Comparison of ENCODE assay signal across 9 cellular contexts in the genomic region with DNA sequence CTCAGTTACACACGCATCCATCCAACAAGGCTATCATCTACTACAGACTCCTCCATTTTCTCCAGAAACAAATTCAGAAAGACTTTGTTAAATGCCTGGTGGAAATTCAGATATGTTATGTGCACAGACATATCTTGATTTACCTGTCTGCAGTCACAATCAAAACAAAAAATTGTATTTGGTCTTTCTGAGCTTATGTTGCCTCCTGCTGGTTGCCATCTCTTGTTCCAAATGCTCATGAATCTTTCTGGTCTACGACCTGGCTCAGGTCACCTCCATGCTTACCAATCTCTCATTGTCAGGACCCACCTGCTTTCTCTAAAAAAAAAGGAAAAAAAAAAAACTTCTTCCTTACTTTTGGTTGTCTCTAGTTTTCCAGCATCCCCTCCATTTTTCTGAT.
A peak's percentile ranks its signal among the peaks of the same experiment; 100 is the strongest.
DNase-seq lines count a peak whose midpoint lies in the region; ATAC-seq and TF ChIP-seq lines count a peak whose summit lies in the region.
"Had no signal": no experiment of that assay in that cellular context is flagged by ENCODE, and none has a peak within 500 bp of the region (broad histone marks: within the 10 kb centered on the region; RNA-seq: fewer than 3 reads in every experiment).

No MANE protein-coding gene starts in this region.

- no peaks in the 10 kb centered on the region for H3K27me3 Mint-ChIP-seq in neural crest cell (ENCODE audit: low read depth)

- TF ChIP-seq CTCF in GM10266 (IDR thresholded peaks at IDR 0.05; ENCODE audit: control insufficient read depth, insufficient read depth, low read depth, missing control alignments) = peak; percentile 58
- peak; percentile 62 for TF ChIP-seq CTCF in neural crest cell (conservative IDR thresholded peaks at IDR 0.05)

- no peaks in the 10 kb centered on the region for H3K36me3 Mint-ChIP-seq in neural crest cell (ENCODE audit: low read depth)
- H3K36me3 Mint-ChIP-seq: IgD-negative memory B cell had no signal

- H3K4me1 Mint-ChIP-seq in neural crest cell = peaks cover 12% of the 10 kb centered on the region
- H3K4me1 Mint-ChIP-seq: IgD-negative memory B cell had no signal

- peaks cover 4% of the 10 kb centered on the region for H3K9me3 Mint-ChIP-seq in neural crest cell

- no peak for DNase-seq in GM10266 (ENCODE audit: extremely low spot score)
- peak; percentile 21 to 57 for DNase-seq in NCI-H526 (lab: John Stamatoyannopoulos, UW)
- DNase-seq in dermis microvascular lymphatic vessel endothelial cell (ENCODE audit: low read depth in 2 of 2) = peak; percentile 57 to 60
- no peak for DNase-seq in neural crest cell (ENCODE audit: low read depth, low spot score)
- DNase-seq in HuH-7 (ENCODE audit: low spot score) = no peak
- DNase-seq in activated effector memory CD4-positive, alpha-beta T cell treated with Interleukin-2 at 50 U/mL for 16 hours = no peak
- DNase-seq in NCI-H1048 (lab: John Stamatoyannopoulos, UW) = no peak

- no peak for ATAC-seq in GM21619 (IDR thresholded peaks at IDR 0.05; ENCODE audit: unreplicated experiment)

- H3K4me3 Mint-ChIP-seq in neural crest cell = no peak overlapping the region
- H3K4me3 Mint-ChIP-seq: IgD-negative memory B cell had no signal

- H3K27ac Mint-ChIP-seq in neural crest cell (ENCODE audit: unreplicated experiment) = no peak overlapping the region
- H3K27ac Mint-ChIP-seq: IgD-negative memory B cell had no signal

Comparison
In these comparisons a context has a peak if more than half of its experiments do, and no peak if none do; other contexts are left out.
1. DNase-seq: peak in NCI-H526 (2 of 2) and dermis microvascular lymphatic vessel endothelial cell (2 of 2); none in GM10266 (single experiment), neural crest cell (single experiment), HuH-7 (single experiment), activated effector memory CD4-positive, alpha-beta T cell treated with Interleukin-2 at 50 U/mL for 16 hours (single experiment) and NCI-H1048 (single experiment).